ENCODE assay signal across 13 cellular contexts in genomic region chr1:219427989-219428388, GRCh38.
"Had no signal": no experiment of that assay in that cellular context is flagged by ENCODE, and none has a peak within 500 bp of the region (broad histone marks: within the 10 kb centered on the region; RNA-seq: fewer than 3 reads in every experiment).

No MANE protein-coding gene starts in this region.

- H3K4me2 ChIP-seq: hepatocyte had no signal

- H3K4me1 Mint-ChIP-seq: activated naive CD8-positive, alpha-beta T cell treated with anti-CD3 and anti-CD28 coated beads, Interleukin-2, amount 10 ng/mL, durations not matched to agents 7 days and 5 days; stimulated activated naive CD8-positive, alpha-beta T cell treated with anti-CD3 and anti-CD28 coated beads, Interleukin-15, amount 100 ng/mL, for 72 hours had no signal

- H3K4me3 ChIP-seq: ascending aorta, esophagus muscularis mucosa, hepatocyte, testis, upper lobe of right lung had no signal

- H3K9me3 Mint-ChIP-seq: activated naive CD8-positive, alpha-beta T cell treated with anti-CD3 and anti-CD28 coated beads, Interleukin-2, amount 10 ng/mL, durations not matched to agents 7 days and 5 days had no signal

- H3K9ac ChIP-seq: parathyroid adenoma had no signal

- ATAC-seq: activated CD4-positive, CD25-positive, alpha-beta regulatory T cell treated with anti-CD3 and anti-CD28 coated beads, Interleukin-2, amount 50 U/mL, for 24 hours; stimulated activated naive CD8-positive, alpha-beta T cell treated with anti-CD3 and anti-CD28 coated beads, Interleukin-15, amount 100 ng/mL, for 72 hours; upper lobe of right lung had no signal

- H3K36me3 ChIP-seq: ascending aorta, esophagus muscularis mucosa, upper lobe of right lung had no signal

- H3K27me3 Mint-ChIP-seq: activated naive CD8-positive, alpha-beta T cell treated with anti-CD3 and anti-CD28 coated beads, Interleukin-2, amount 10 ng/mL, durations not matched to agents 7 days and 5 days; stimulated activated naive CD8-positive, alpha-beta T cell treated with anti-CD3 and anti-CD28 coated beads, Interleukin-15, amount 100 ng/mL, for 72 hours had no signal

- H3K9me3 ChIP-seq: ascending aorta, esophagus muscularis mucosa, testis, upper lobe of right lung had no signal

- H3K79me2 ChIP-seq: hepatocyte, parathyroid adenoma had no signal

- DNase-seq: activated gamma-delta T cell; activated naive CD8-positive, alpha-beta T cell treated with anti-CD3 and anti-CD28 coated beads, Interleukin-2, amount 10 ng/mL, durations not matched to agents 7 days and 5 days; activated T-cell treated with anti-CD3 and anti-CD28 coated beads, Interleukin-2, amount 50 U/mL, for 1 hour; stimulated activated CD4-positive, alpha-beta T cell treated with anti-CD3 and anti-CD28 coated beads, Interleukin-4, amount 100 ng/mL, for 1 hour; stimulated activated CD8-positive, alpha-beta memory T cell treated with anti-CD3 and anti-CD28 coated beads, Interleukin-4, amount 100 ng/mL, for 48 hours; stimulated activated naive CD8-positive, alpha-beta T cell treated with anti-CD3 and anti-CD28 coated beads, Interleukin-15, amount 100 ng/mL, for 72 hours; testis; upper lobe of right lung had no signal

- H2AFZ ChIP-seq: hepatocyte, parathyroid adenoma had no signal

- H3K27me3 ChIP-seq: ascending aorta, esophagus muscularis mucosa, hepatocyte, testis, upper lobe of right lung had no signal

- H3K4me3 Mint-ChIP-seq: activated naive CD8-positive, alpha-beta T cell treated with anti-CD3 and anti-CD28 coated beads, Interleukin-2, amount 10 ng/mL, durations not matched to agents 7 days and 5 days; stimulated activated naive CD8-positive, alpha-beta T cell treated with anti-CD3 and anti-CD28 coated beads, Interleukin-15, amount 100 ng/mL, for 72 hours had no signal

- H3K4me1 ChIP-seq: ascending aorta, parathyroid adenoma, testis, upper lobe of right lung had no signal

- H3K27ac ChIP-seq: ascending aorta, esophagus muscularis mucosa, hepatocyte, parathyroid adenoma, testis, upper lobe of right lung had no signal

- H3K36me3 Mint-ChIP-seq: activated naive CD8-positive, alpha-beta T cell treated with anti-CD3 and anti-CD28 coated beads, Interleukin-2, amount 10 ng/mL, durations not matched to agents 7 days and 5 days had no signal

- H3K27ac Mint-ChIP-seq: activated naive CD8-positive, alpha-beta T cell treated with anti-CD3 and anti-CD28 coated beads, Interleukin-2, amount 10 ng/mL, durations not matched to agents 7 days and 5 days; stimulated activated naive CD8-positive, alpha-beta T cell treated with anti-CD3 and anti-CD28 coated beads, Interleukin-15, amount 100 ng/mL, for 72 hours had no signal
